Comparison of ENCODE assay signal across 15 cellular contexts in the genomic region with DNA sequence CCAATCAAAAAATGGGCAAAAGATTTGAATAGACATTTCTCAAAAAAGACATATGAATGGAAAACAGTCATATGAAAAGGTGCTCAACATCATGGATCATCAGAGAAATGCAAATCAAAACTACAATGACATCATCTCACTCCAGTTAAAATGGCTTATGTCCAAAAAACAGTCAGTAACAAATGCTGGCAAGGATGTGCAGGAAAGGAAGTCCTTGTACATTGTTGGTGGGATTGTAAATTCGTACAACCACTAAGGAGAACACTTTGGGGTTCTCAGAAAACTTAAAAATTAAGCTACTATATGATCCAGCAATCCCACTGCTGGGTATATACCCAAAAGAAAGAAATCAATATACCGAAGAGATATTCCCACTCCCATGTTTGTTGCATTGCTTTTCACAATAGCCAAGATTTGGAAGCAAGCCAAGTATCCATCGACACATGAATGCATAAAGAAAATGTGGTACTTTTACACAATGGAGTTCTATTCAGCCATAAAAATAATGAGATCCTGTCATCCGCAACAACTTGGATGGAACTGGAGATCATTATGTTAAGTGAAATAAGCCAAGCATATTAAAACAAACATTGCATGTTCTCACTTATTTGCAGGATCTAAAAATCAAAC. TPM values are rescaled to one million over a fixed set of nuclear protein-coding genes. Genes with fewer than 3 reads are reported as not detected.
DNase-seq lines count a peak whose midpoint lies in the region; TF ChIP-seq lines count a peak whose summit lies in the region.
"Had no signal": no experiment of that assay in that cellular context is flagged by ENCODE, and none has a peak within 500 bp of the region (broad histone marks: within the 10 kb centered on the region; RNA-seq: fewer than 3 reads in every experiment).

No MANE protein-coding gene starts in this region.

- H3K27me3 Mint-ChIP-seq in Calu3 (ENCODE audit: unreplicated experiment), result no peaks in the 10 kb centered on the region
- H3K27me3 Mint-ChIP-seq: effector memory CD8-positive, alpha-beta T cell had no signal

- no peaks in the 10 kb centered on the region for H3K4me1 Mint-ChIP-seq in Calu3 (ENCODE audit: low read depth, unreplicated experiment)
- H3K4me1 Mint-ChIP-seq: neural crest cell had no signal

- H3K27ac ChIP-seq in prostate gland, result no peak overlapping the region

- no peak overlapping the region for H3K27ac Mint-ChIP-seq in Calu3 (ENCODE audit: unreplicated experiment)

- BruUV-seq in Calu3 (replicated peaks; lab: Mats Ljungman, UMichigan), result no TSS peak

- intact Hi-C loops in prostate gland (cut with DNase I), result no loop called here
- intact Hi-C loops in Calu3 (cut with micrococcal nuclease; ENCODE audit: unreplicated experiment), result no loop called here

- H3K4me1 ChIP-seq in prostate gland (replicated peaks), result no peaks in the 10 kb centered on the region

- TF ChIP-seq CTCF in epithelial cell of esophagus (IDR thresholded peaks at IDR 0.05; ENCODE audit: insufficient read depth, low read depth, low read length, missing control alignments), result no peak
- no peak for TF ChIP-seq CTCF in prostate gland (IDR thresholded peaks at IDR 0.05)
- no peak for TF ChIP-seq CTCF in Calu3 (IDR thresholded peaks at IDR 0.05; ENCODE audit: unreplicated experiment)

- TF ChIP-seq POLR2A in prostate gland (IDR thresholded peaks at IDR 0.05), result no peak

- no peaks in the 10 kb centered on the region for H3K9me3 Mint-ChIP-seq in Calu3 (ENCODE audit: low read depth, unreplicated experiment)

- H3K36me3 Mint-ChIP-seq in Calu3 (ENCODE audit: insufficient read depth, unreplicated experiment), result no peaks in the 10 kb centered on the region

- peak; percentile 6 for DNase-seq in Caki2 (ENCODE audit: low read depth)
- DNase-seq in NCI-H1092 treated with DMSO at 0.1 percent for 48 hours (lab: John Stamatoyannopoulos, UW), result peak; percentile 82
- DNase-seq in NCI-H510A (lab: John Stamatoyannopoulos, UW), result peak; percentile 55
- DNase-seq in epithelial cell of esophagus (ENCODE audit: low read depth), result peak; percentile 17
- DNase-seq in NCI-H774 (lab: John Stamatoyannopoulos, UW), result no peak
- DNase-seq in middle frontal gyrus (ENCODE audit: extremely low spot score, low spot score), result no peak
- no peak for DNase-seq in prostate gland (ENCODE audit: low spot score)
- DNase-seq in Calu3, result no peak
- DNase-seq: activated CD8-positive, alpha-beta memory T cell treated with anti-CD3 and anti-CD28 coated beads, Interleukin-2, amount 50 U/mL, for 48 hours; effector memory CD8-positive, alpha-beta T cell; head of caudate nucleus; KG1; left ventricle myocardium superior; SK-N-SH had no signal

- H3K36me3 ChIP-seq in prostate gland, result no peaks in the 10 kb centered on the region

- CTCF ChIA-PET in Calu3 (lab: Charles Lee), result no interaction called here

- no peak overlapping the region for H3K4me3 ChIP-seq in epithelial cell of esophagus (ENCODE audit: low read length)
- H3K4me3 ChIP-seq in prostate gland, result no peak overlapping the region

- in situ Hi-C loops in Caki2 (cut with HindIII; ENCODE audit: low pct_unique_long_range_greater_than_20kb, low sequenced_read_pairs), result no loop called here

- WGBS in prostate gland, result 50% methylated on average over 4 of the region's 4 CpGs

- no peak overlapping the region for H3K4me3 Mint-ChIP-seq in Calu3 (ENCODE audit: low read depth, unreplicated experiment)
- H3K4me3 Mint-ChIP-seq: effector memory CD8-positive, alpha-beta T cell; neural crest cell had no signal

- no peaks in the 10 kb centered on the region for H3K9me3 ChIP-seq in prostate gland
- H3K9me3 ChIP-seq: SK-N-SH had no signal

- no peaks in the 10 kb centered on the region for H3K27me3 ChIP-seq in prostate gland (replicated peaks; ENCODE audit: insufficient read depth)

RNA-seq across cellular contexts. Expression of a gene that starts 17.9 kb away (rescaled TPM):
- not detected in 2 replicates for total RNA-seq in Caki2 (2014; rRNA removed; shearing (Covaris generic); ENCODE audit: low replicate concordance)
- total RNA-seq in prostate gland (1 to 10 TPM in 1 of 2 donors, under 1 TPM in 1; 0.23 to 5.8 TPM), Calu3 (2022) (0.54 TPM in 1 of 2 replicates, not detected in the other)
- total RNA-seq: neural crest cell had no signal

RNA-seq across cellular contexts. Expression of a gene that starts 56.0 kb away (rescaled TPM):
- total RNA-seq in Caki2 (2014; rRNA removed; shearing (Covaris generic); ENCODE audit: low replicate concordance), result not detected in 2 replicates
- total RNA-seq in prostate gland, result 1 to 10 TPM; 6.0 to 6.1 TPM
- 10.3 and 26.6 TPM in 2 replicates for total RNA-seq in Calu3 (2022)
- total RNA-seq: neural crest cell had no signal

Comparison
In these comparisons a context has a peak if more than half of its experiments do, and no peak if none do; other contexts are left out.
1. DNase-seq: peak in Caki2 (single experiment), NCI-H1092 treated with DMSO at 0.1 percent for 48 hours (single experiment), NCI-H510A (single experiment) and epithelial cell of esophagus (single experiment); none in NCI-H774 (single experiment), middle frontal gyrus (single experiment), prostate gland (single experiment) and Calu3 (single experiment).